In the genomic region with DNA sequence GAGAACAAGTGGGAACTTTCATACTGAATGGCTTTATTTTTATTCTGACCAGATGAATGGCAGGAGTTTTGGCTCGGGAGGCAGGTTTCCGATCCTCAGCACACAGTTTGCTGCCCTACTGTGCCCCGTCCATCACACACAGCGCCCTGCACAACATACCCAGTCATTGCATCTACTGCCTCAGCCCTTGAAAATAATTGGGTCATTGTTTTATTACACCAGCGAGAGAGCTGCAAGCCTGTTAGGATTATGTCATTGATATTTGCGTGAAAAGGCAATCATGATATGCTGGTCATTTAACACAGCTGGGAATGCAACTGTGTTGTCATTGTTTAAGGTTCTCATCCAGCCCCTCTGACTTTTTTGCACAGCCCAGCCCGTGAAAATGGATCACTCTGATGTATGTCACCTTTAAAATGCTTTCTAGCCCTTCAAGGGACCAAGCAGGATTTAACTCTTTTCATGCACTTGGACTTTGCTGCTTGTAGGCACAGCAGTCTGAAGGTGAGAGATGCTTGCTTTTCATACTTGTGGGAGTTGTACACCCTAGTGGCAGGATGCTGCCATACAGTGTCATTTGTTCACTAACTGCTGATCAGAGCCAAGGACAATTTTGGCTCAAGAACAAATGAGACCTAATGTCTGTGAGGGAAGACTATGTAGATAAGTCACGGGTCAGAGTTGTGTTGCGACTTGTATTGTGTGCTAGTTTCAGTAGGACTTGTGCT, we compare ENCODE assay signal across 9 cellular contexts.
DNase-seq lines count a peak whose midpoint lies in the region; ATAC-seq and TF ChIP-seq lines count a peak whose summit lies in the region.
"Had no signal": no experiment of that assay in that cellular context is flagged by ENCODE, and none has a peak within 500 bp of the region (broad histone marks: within the 10 kb centered on the region; RNA-seq: fewer than 3 reads in every experiment).

No MANE protein-coding gene starts in this region.

- peak; percentile 42 for DNase-seq in COLO829 (ENCODE audit: low spot score)
- DNase-seq in RKO (ENCODE audit: low spot score), result peak; percentile 31
- peak; percentile 89 for DNase-seq in globus pallidus (ENCODE audit: low spot score)
- no peak for DNase-seq in GM10266 (ENCODE audit: extremely low spot score)
- DNase-seq in DMS79 (lab: John Stamatoyannopoulos, UW), result no peak
- DNase-seq in GM20000 (ENCODE audit: low spot score), result no peak
- DNase-seq: esophagus squamous epithelium had no signal

- TF ChIP-seq CTCF in GM10266 (IDR thresholded peaks at IDR 0.05; ENCODE audit: control insufficient read depth, insufficient read depth, low read depth, missing control alignments) (no peak), GM20000 (IDR thresholded peaks at IDR 0.05; ENCODE audit: extremely low read depth, missing control alignments) (no peak)

- peak; percentile 88 for ATAC-seq in GM19351 (IDR thresholded peaks at IDR 0.05; ENCODE audit: unreplicated experiment)
- no peak for ATAC-seq in GM19395 (IDR thresholded peaks at IDR 0.05; ENCODE audit: unreplicated experiment)

Comparison
In these comparisons a context has a peak if more than half of its experiments do, and no peak if none do; other contexts are left out.
1. DNase-seq: peak in COLO829 (single experiment), RKO (single experiment) and globus pallidus (single experiment); none in GM10266 (single experiment), DMS79 (single experiment) and GM20000 (single experiment).